2 cellular contexts compared by ENCODE assay signal in the genomic region with DNA sequence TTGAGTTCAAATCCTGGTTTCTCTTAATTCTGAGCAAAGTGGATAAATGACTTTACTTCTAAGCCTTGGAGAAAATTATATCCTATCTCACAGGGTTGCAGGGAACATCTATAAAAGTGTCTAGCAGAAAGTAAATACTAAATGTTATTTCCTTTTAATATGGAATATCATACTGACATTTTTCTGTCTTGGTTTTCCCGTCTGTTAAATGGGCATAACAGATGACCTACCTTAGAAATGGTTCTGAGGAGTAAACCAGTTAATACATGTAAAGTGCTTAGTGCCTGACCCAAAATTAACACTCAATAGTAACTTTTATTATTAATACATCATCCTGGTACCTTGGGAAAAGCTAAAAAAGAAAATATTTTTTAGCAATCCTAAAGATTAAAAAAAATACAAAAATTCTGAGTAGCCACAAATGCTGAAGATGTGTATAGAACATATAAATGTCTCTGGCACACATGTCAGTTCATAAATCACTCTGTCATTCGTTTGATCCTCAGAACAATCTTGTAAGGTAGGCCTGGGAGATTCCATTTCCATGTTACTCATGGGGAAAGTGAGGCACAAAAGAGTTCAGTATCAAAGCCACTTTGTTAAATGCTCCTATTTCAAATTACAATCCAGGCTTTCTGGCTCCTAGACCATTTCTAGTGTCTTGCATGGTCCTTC.
TF ChIP-seq lines count a peak whose summit lies in the region.

No MANE protein-coding gene starts in this region.

TF ChIP-seq in SK-N-SH, 30 proteins besides CTCF, POLR2A, EP300 and RAD21 (continued from another document):
- TF ChIP-seq, protein P1, sequence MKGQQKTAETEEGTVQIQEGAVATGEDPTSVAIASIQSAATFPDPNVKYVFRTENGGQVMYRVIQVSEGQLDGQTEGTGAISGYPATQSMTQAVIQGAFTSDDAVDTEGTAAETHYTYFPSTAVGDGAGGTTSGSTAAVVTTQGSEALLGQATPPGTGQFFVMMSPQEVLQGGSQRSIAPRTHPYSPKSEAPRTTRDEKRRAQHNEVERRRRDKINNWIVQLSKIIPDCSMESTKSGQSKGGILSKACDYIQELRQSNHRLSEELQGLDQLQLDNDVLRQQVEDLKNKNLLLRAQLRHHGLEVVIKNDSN (IDR thresholded peaks at IDR 0.05; ENCODE audit: borderline replicate concordance, low read depth): no peak
- TF ChIP-seq ELF1 (IDR thresholded peaks at IDR 0.05) (no peak), MXI1 (IDR thresholded peaks at IDR 0.05; ENCODE audit: low read depth, low read length) (no peak), CHD2 (IDR thresholded peaks at IDR 0.05; ENCODE audit: low read length, partially characterized antibody) (no peak), RCOR1 (IDR thresholded peaks at IDR 0.05; ENCODE audit: low read length) (no peak), FOSL2 (IDR thresholded peaks at IDR 0.05; ENCODE audit: borderline replicate concordance, low read depth) (no peak), TEAD4 (IDR thresholded peaks at IDR 0.05; ENCODE audit: borderline replicate concordance, insufficient read depth) (no peak)
- TF ChIP-seq, protein P2, sequence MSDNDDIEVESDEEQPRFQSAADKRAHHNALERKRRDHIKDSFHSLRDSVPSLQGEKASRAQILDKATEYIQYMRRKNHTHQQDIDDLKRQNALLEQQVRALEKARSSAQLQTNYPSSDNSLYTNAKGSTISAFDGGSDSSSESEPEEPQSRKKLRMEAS (IDR thresholded peaks at IDR 0.05; ENCODE audit: low read depth): no peak
- TF ChIP-seq, protein P3, sequence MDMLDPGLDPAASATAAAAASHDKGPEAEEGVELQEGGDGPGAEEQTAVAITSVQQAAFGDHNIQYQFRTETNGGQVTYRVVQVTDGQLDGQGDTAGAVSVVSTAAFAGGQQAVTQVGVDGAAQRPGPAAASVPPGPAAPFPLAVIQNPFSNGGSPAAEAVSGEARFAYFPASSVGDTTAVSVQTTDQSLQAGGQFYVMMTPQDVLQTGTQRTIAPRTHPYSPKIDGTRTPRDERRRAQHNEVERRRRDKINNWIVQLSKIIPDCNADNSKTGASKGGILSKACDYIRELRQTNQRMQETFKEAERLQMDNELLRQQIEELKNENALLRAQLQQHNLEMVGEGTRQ (IDR thresholded peaks at IDR 0.05; ENCODE audit: borderline replicate concordance, low read depth, low read length): no peak
- TF ChIP-seq, protein P4, sequence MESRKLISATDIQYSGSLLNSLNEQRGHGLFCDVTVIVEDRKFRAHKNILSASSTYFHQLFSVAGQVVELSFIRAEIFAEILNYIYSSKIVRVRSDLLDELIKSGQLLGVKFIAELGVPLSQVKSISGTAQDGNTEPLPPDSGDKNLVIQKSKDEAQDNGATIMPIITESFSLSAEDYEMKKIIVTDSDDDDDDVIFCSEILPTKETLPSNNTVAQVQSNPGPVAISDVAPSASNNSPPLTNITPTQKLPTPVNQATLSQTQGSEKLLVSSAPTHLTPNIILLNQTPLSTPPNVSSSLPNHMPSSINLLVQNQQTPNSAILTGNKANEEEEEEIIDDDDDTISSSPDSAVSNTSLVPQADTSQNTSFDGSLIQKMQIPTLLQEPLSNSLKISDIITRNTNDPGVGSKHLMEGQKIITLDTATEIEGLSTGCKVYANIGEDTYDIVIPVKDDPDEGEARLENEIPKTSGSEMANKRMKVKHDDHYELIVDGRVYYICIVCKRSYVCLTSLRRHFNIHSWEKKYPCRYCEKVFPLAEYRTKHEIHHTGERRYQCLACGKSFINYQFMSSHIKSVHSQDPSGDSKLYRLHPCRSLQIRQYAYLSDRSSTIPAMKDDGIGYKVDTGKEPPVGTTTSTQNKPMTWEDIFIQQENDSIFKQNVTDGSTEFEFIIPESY (IDR thresholded peaks at IDR 0.05; ENCODE audit: borderline replicate concordance, low read depth): no peak

TF ChIP-seq in SK-N-SH treated with all-trans-retinoic acid at 6 μM for 48 hours, 23 proteins besides CTCF, POLR2A, EP300 and RAD21 (continued from another document):
- TF ChIP-seq ARNTL (CRISPR knock-in tag; IDR thresholded peaks at IDR 0.05; ENCODE audit: borderline replicate concordance, low read depth) (no peak), ESRRG (CRISPR knock-in tag; IDR thresholded peaks at IDR 0.05) (no peak), ZC3H10 (CRISPR knock-in tag; IDR thresholded peaks at IDR 0.05) (no peak), ZFP3 (CRISPR knock-in tag; IDR thresholded peaks at IDR 0.05) (no peak), BACH2 (CRISPR knock-in tag; IDR thresholded peaks at IDR 0.05; ENCODE audit: borderline replicate concordance) (no peak), TCF4 (CRISPR knock-in tag; IDR thresholded peaks at IDR 0.05; ENCODE audit: borderline replicate concordance) (no peak), ZNF8 (CRISPR knock-in tag; IDR thresholded peaks at IDR 0.05) (no peak), TSHZ2 (CRISPR knock-in tag; IDR thresholded peaks at IDR 0.05) (no peak)
